ENCODE assay signal across 5 cellular contexts in the genomic region with DNA sequence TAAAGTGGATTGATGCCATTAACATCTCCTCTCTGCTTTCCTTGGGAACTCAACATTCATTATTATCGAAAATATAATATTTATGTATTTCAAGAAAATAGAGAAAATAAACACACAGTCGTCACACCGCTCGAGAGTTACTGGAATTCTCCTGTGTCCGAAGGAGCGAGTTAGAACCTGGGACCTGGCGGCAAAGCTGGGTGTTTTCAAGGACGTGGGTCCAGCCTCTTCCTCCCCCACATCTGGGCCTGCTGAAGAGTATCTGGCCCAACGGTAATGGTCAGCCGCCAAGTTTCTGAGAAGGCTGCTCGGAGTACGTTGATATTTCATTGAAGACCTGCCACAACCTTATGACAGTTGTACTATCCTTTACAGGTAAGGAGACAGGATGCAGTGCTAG. TPM values are rescaled to one million over a fixed set of nuclear protein-coding genes. Genes with fewer than 3 reads are reported as not detected.
"Had no signal": no experiment of that assay in that cellular context is flagged by ENCODE, and none has a peak within 500 bp of the region (broad histone marks: within the 10 kb centered on the region; RNA-seq: fewer than 3 reads in every experiment).

No MANE protein-coding gene starts in this region.

- H3K4me3 ChIP-seq: K562 had no signal

- H3K27me3 Mint-ChIP-seq: IgD-negative memory B cell had no signal

- H3K27ac ChIP-seq: HL-60 had no signal

- ATAC-seq: HepG2, K562 had no signal

- DNase-seq: IMR-90 had no signal

- H3K27ac Mint-ChIP-seq: IgD-negative memory B cell had no signal

- H3K4me1 Mint-ChIP-seq: IgD-negative memory B cell had no signal

RNA-seq across cellular contexts. Expression of gene IRX2, which starts 47.9 kb away (rescaled TPM):
- total RNA-seq: HepG2 had no signal
- polyA plus RNA-seq: HepG2, IgD-negative memory B cell, K562 had no signal
